In genomic region chr15:64809649-64810498, GRCh38 we compare ENCODE assay signal across 7 cellular contexts. TPM values are rescaled to one million over a fixed set of nuclear protein-coding genes. Genes with fewer than 3 reads are reported as not detected.
A peak's percentile ranks its signal among the peaks of the same experiment; 100 is the strongest.
DNase-seq lines count a peak whose midpoint lies in the region; ATAC-seq and TF ChIP-seq lines count a peak whose summit lies in the region.

No MANE protein-coding gene starts in this region.

- DNase-seq in NCI-H1417 treated with DMSO at 0.1 percent for 48 hours (lab: John Stamatoyannopoulos, UW) (peak; percentile 60), T-helper 2 cell (peak; percentile 36 to 57 (median 51)), amygdala (lab: John Stamatoyannopoulos, UW) (peak in 52 of 56 donors; percentile 4 to 79 (median 49)), hepatic stellate cell (ENCODE audit: low spot score) (peak; percentile 90), renal cortical epithelial cell (ENCODE audit: low read depth) (peak; percentile 36)

- no peak for ATAC-seq in GM21723 (IDR thresholded peaks at IDR 0.05; ENCODE audit: unreplicated experiment)

- peak; percentile 92 for TF ChIP-seq CTCF in GM12874 (IDR thresholded peaks at IDR 0.05; ENCODE audit: insufficient read depth, low read depth, low read length)

RNA-seq across cellular contexts. Expression of gene PIF1, which starts 15.6 kb away (rescaled TPM):
- total RNA-seq in renal cortical epithelial cell, result 0.60 and 5.7 TPM in 2 replicates

RNA-seq across cellular contexts. Expression of gene PLEKHO2, which starts 31.8 kb away (rescaled TPM):
- total RNA-seq in renal cortical epithelial cell, result 8.7 and 11.9 TPM in 2 replicates

RNA-seq across cellular contexts. Expression of gene RBPMS2, which starts 34.5 kb away (rescaled TPM):
- 0.05 TPM in 1 of 2 replicates, not detected in the other for total RNA-seq in renal cortical epithelial cell

Comparison
In these comparisons a context has a peak if more than half of its experiments do, and no peak if none do; other contexts are left out.
1. DNase-seq: peak in every context shown above with its lines; median percentile 90 in hepatic stellate cell; 60 in NCI-H1417 treated with DMSO at 0.1 percent for 48 hours; 51 in T-helper 2 cell; 49 in amygdala; 36 in renal cortical epithelial cell.